In genomic region chr5:31427013-31427783, GRCh38 we compare ENCODE assay signal across 25 cellular contexts.
DNase-seq lines count a peak whose midpoint lies in the region; FAIRE-seq and TF ChIP-seq lines count a peak whose summit lies in the region.
"Had no signal": no experiment of that assay in that cellular context is flagged by ENCODE, and none has a peak within 500 bp of the region (broad histone marks: within the 10 kb centered on the region; RNA-seq: fewer than 3 reads in every experiment).

No MANE protein-coding gene starts in this region.

- FAIRE-seq in GM12891 (lab: Jason Lieb, UNC): no peak
- FAIRE-seq: G401.6, GM18507 had no signal

- peaks cover 17% of the 10 kb centered on the region for H3K4me1 ChIP-seq in iPS-18a (ENCODE audit: control insufficient read depth, low read depth, low read length)
- H3K4me1 ChIP-seq: Peyer's patch, SJSA1 had no signal

- DNase-seq in NCI-H82 (lab: John Stamatoyannopoulos, UW) (peak; percentile 36), NCI-H82 treated with DMSO at 0.1 percent for 48 hours (lab: John Stamatoyannopoulos, UW; ENCODE audit: unreplicated experiment) (no peak), WERI-Rb-1 (peak; percentile 56), progenitor cell of endocrine pancreas (ENCODE audit: low spot score, unreplicated experiment) (no peak), GM12891 (ENCODE audit: insufficient read length, low spot score) (no peak), NCI-H1092 (lab: John Stamatoyannopoulos, UW) (no peak)
- DNase-seq in effector CD4-positive, alpha-beta T cell: no peak
- DNase-seq: activated CD4-positive, alpha-beta T cell treated with anti-CD3 and anti-CD28 coated beads, Interleukin-2, amount 50 U/mL, for 4 hours; amygdala; CD8-positive, alpha-beta T cell; Karpas-422; mammary epithelial cell; naive thymus-derived CD4-positive, alpha-beta T cell; NCI-H1105 treated with DMSO at 0.1 percent for 48 hours; Peyer's patch had no signal

- H3K4me3 ChIP-seq in WERI-Rb-1 (ENCODE audit: low read depth, low read length) (no peak overlapping the region), iPS-18a (ENCODE audit: low read length) (no peak overlapping the region)
- H3K4me3 ChIP-seq: ovary, Peyer's patch, right atrium auricular region, SJSA1 had no signal

- H3K9me3 Mint-ChIP-seq in progenitor cell of endocrine pancreas (ENCODE audit: low read depth): no peaks in the 10 kb centered on the region
- H3K9me3 Mint-ChIP-seq: CD8-positive, alpha-beta T cell; dendritic cell treated with granulocyte-macrophage colony-stimulating factor and Interleukin-4, amounts not matched to agents 40 ng/mL and 50 ng/mL, for 4 days; naive thymus-derived CD4-positive, alpha-beta T cell; T-helper 1 cell treated with Interleukin-12 subunit alpha and Interleukin-12 subunit beta and Interleukin-4 antibody, amounts not matched to agents 30 μg/mL and 1 μg/mL, for 36 hours; type B pancreatic cell had no signal

- peak overlapping the region; percentile 31 for H3K27ac ChIP-seq in WERI-Rb-1
- H3K27ac ChIP-seq in iPS-18a (ENCODE audit: low read length): peak overlapping the region; percentile 66
- H3K27ac ChIP-seq: 22Rv1, ovary, Peyer's patch, right atrium auricular region, SJSA1 had no signal

- peaks cover 18% of the 10 kb centered on the region for H3K36me3 Mint-ChIP-seq in progenitor cell of endocrine pancreas (ENCODE audit: insufficient read depth)

- no peak overlapping the region for H3K4me3 Mint-ChIP-seq in progenitor cell of endocrine pancreas (ENCODE audit: low read depth)
- H3K4me3 Mint-ChIP-seq: CD8-positive, alpha-beta T cell; dendritic cell treated with granulocyte-macrophage colony-stimulating factor and Interleukin-4, amounts not matched to agents 40 ng/mL and 50 ng/mL, for 4 days; naive thymus-derived CD4-positive, alpha-beta T cell; T-helper 1 cell treated with Interleukin-12 subunit alpha and Interleukin-12 subunit beta and Interleukin-4 antibody, amounts not matched to agents 30 μg/mL and 1 μg/mL, for 36 hours; type B pancreatic cell had no signal

- H3K36me3 ChIP-seq in WERI-Rb-1 (peaks cover 37% of the 10 kb centered on the region), iPS-18a (ENCODE audit: control insufficient read depth, low read depth, low read length) (peaks cover 15% of the 10 kb centered on the region)
- H3K36me3 ChIP-seq: ovary, SJSA1 had no signal

- peaks cover 37% of the 10 kb centered on the region for H3K4me1 Mint-ChIP-seq in progenitor cell of endocrine pancreas (ENCODE audit: low read depth)

- H3K27me3 Mint-ChIP-seq in progenitor cell of endocrine pancreas: no peaks in the 10 kb centered on the region
- H3K27me3 Mint-ChIP-seq: dendritic cell treated with granulocyte-macrophage colony-stimulating factor and Interleukin-4, amounts not matched to agents 40 ng/mL and 50 ng/mL, for 4 days; naive thymus-derived CD4-positive, alpha-beta T cell; type B pancreatic cell had no signal

- TF ChIP-seq POLR2A in GM12891 (IDR thresholded peaks at IDR 0.05; ENCODE audit: low read depth, low read length): no peak

- H3K9me3 ChIP-seq in WERI-Rb-1 (ENCODE audit: severe bottlenecking): no peaks in the 10 kb centered on the region
- H3K9me3 ChIP-seq in iPS-18a (ENCODE audit: control insufficient read depth, low read depth, low read length): no peaks in the 10 kb centered on the region
- H3K9me3 ChIP-seq: ovary, Peyer's patch, right atrium auricular region, SJSA1 had no signal

- H3K27me3 ChIP-seq in WERI-Rb-1 (ENCODE audit: insufficient read depth, low read depth, severe bottlenecking): no peaks in the 10 kb centered on the region
- no peaks in the 10 kb centered on the region for H3K27me3 ChIP-seq in iPS-18a (ENCODE audit: control insufficient read depth, insufficient read depth, low read length)
- H3K27me3 ChIP-seq: ovary, Peyer's patch, right atrium auricular region, SJSA1 had no signal

- TF ChIP-seq CTCF in WERI-Rb-1 (IDR thresholded peaks at IDR 0.05; ENCODE audit: low read depth, low read length): no peak
- no peak for TF ChIP-seq CTCF in progenitor cell of endocrine pancreas (IDR thresholded peaks at IDR 0.05; ENCODE audit: unreplicated experiment)

- no peak overlapping the region for H3K9ac ChIP-seq in iPS-18a (ENCODE audit: low read length)

- H3K27ac Mint-ChIP-seq in progenitor cell of endocrine pancreas: peak overlapping the region; percentile 83
- H3K27ac Mint-ChIP-seq: CD8-positive, alpha-beta T cell; dendritic cell treated with granulocyte-macrophage colony-stimulating factor and Interleukin-4, amounts not matched to agents 40 ng/mL and 50 ng/mL, for 4 days; type B pancreatic cell had no signal

TF ChIP-seq in GM12891, 5 proteins besides CTCF, POLR2A, EP300 and RAD21:
- no peak for TF ChIP-seq TAF1 (IDR thresholded peaks at IDR 0.05; ENCODE audit: low read depth, low read length)

Comparison
In these comparisons a context has a peak if more than half of its experiments do, and no peak if none do; other contexts are left out.
1. DNase-seq: peak in NCI-H82 (single experiment) and WERI-Rb-1 (single experiment); none in NCI-H82 treated with DMSO at 0.1 percent for 48 hours (single experiment), progenitor cell of endocrine pancreas (single experiment), effector CD4-positive, alpha-beta T cell (single experiment), GM12891 (single experiment) and NCI-H1092 (single experiment).